Comparison of ENCODE assay signal across 8 cellular contexts in the genomic region with DNA sequence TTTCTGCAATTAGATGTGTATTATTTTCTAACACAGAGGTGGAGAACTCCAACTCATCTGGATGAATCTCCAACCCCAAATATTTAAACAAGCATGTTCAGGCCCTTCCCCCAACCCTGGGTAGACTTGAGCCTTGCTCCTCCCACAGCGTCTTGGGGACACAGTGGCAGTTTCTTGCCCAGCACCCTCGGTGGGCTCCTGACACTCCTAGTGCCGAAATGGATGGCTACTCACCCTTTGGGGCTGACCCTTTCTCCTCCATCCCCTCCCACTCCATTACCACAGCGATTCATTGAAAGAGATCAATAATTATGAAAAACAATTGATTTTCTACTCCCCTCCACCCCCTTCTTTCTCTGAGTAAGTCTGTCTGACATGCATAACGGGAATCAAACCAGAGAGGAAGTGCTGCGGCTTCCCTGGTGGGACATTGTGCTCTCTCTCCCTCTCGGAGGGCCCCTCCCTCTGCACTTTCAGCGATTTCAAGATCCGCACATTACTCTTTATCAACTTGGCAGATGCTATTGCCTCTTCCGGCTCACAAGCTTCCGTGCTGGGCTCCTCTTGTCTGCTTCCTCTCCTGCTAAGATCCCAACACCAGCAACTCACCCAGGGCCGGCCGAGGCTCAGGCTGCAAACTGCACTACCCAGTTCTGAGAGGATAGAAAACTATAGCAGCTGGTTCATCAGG.
DNase-seq lines count a peak whose midpoint lies in the region; ATAC-seq and TF ChIP-seq lines count a peak whose summit lies in the region.

No MANE protein-coding gene starts in this region.

- no peaks in the 10 kb centered on the region for H3K27me3 ChIP-seq in iPS DF 6.9 (ENCODE audit: control insufficient read depth, insufficient read depth, low read length)

- ATAC-seq in GM19023 (IDR thresholded peaks at IDR 0.05; ENCODE audit: unreplicated experiment): no peak

- WGBS in iPS DF 6.9 (ENCODE audit: insufficient coverage, insufficient read length): no CpG with 5 or more reads among the region's 13 CpGs

- no peaks in the 10 kb centered on the region for H3K4me1 ChIP-seq in iPS DF 6.9 (ENCODE audit: control insufficient read depth, insufficient read depth, low read length)

- TF ChIP-seq POLR2A in NB4 (IDR thresholded peaks at IDR 0.05; ENCODE audit: extremely low read depth, insufficient read length): peak; percentile 60

- peak overlapping the region; percentile 66 for H3K4me3 ChIP-seq in NB4 (ENCODE audit: low read depth, low read length)
- peak overlapping the region; percentile 0; the same call in 1 of the 2 replicates for H3K4me3 ChIP-seq in iPS DF 6.9 (ENCODE audit: low read length)

- no peaks in the 10 kb centered on the region for H3K36me3 ChIP-seq in iPS DF 6.9 (ENCODE audit: control insufficient read depth, insufficient read depth, low read length)

- no peaks in the 10 kb centered on the region for H3K9me3 ChIP-seq in iPS DF 6.9 (ENCODE audit: control insufficient read depth, insufficient read depth, low read length)

- TF ChIP-seq CTCF in NB4 (IDR thresholded peaks at IDR 0.05; ENCODE audit: low read depth, low read length): no peak

- DNase-seq in GDM1 (lab: John Stamatoyannopoulos, UW): peak; percentile 97
- DNase-seq in NB4 (ENCODE audit: low read depth): peak; percentile 99
- DNase-seq in activated naive CD4-positive, alpha-beta T cell treated with Interleukin-2 at 50 U/mL for 16 hours: peak; percentile 29
- no peak for DNase-seq in iPS DF 6.9 (ENCODE audit: low read depth, low spot score)
- peak; percentile 30 to 43 for DNase-seq in stimulated activated CD4-positive, alpha-beta T cell treated with anti-CD3 and anti-CD28 coated beads, Interleukin-2, amount 100 ng/mL, for 24 hours
- DNase-seq in SW 1271 (lab: John Stamatoyannopoulos, UW): no peak
- DNase-seq in NCI-H1092 (lab: John Stamatoyannopoulos, UW): no peak

- no peak overlapping the region for H3K27ac ChIP-seq in iPS DF 6.9 (ENCODE audit: low read length)

Comparison
In these comparisons a context has a peak if more than half of its experiments do, and no peak if none do; other contexts are left out.
1. DNase-seq: peak in GDM1 (single experiment), NB4 (single experiment), activated naive CD4-positive, alpha-beta T cell treated with Interleukin-2 at 50 U/mL for 16 hours (single experiment) and stimulated activated CD4-positive, alpha-beta T cell treated with anti-CD3 and anti-CD28 coated beads, Interleukin-2, amount 100 ng/mL, for 24 hours (2 of 2); none in iPS DF 6.9 (single experiment), SW 1271 (0 of 2) and NCI-H1092 (single experiment).